In genomic region chr19:41296323-41296935, GRCh38 we compare ENCODE assay signal across 11 cellular contexts. TPM values are rescaled to one million over a fixed set of nuclear protein-coding genes. Genes with fewer than 3 reads are reported as not detected.
DNase-seq lines count a peak whose midpoint lies in the region; ATAC-seq and TF ChIP-seq lines count a peak whose summit lies in the region.
"Had no signal": no experiment of that assay in that cellular context is flagged by ENCODE, and none has a peak within 500 bp of the region (broad histone marks: within the 10 kb centered on the region; RNA-seq: fewer than 3 reads in every experiment).

No MANE protein-coding gene starts in this region.

- 0 out of 2 replicates have a peak overlapping the region, but pooled peaks have one; percentile 7 for H3K4me3 ChIP-seq in DOHH2 (ENCODE audit: low read length)
- no peak overlapping the region for H3K4me3 ChIP-seq in OCI-LY7 (ENCODE audit: low read depth, low read length, poor library complexity, severe bottlenecking)
- no peak overlapping the region for H3K4me3 ChIP-seq in brain microvascular endothelial cell (ENCODE audit: low read depth, low read length)

- intact Hi-C loops in OCI-LY7 (cut with micrococcal nuclease; ENCODE audit: unreplicated experiment), result no loop called here

- DNase-seq in OCI-LY7 (ENCODE audit: low spot score), result no peak
- no peak for DNase-seq in endothelial cell (ENCODE audit: low spot score)
- DNase-seq in progenitor cell of endocrine pancreas (ENCODE audit: low spot score, unreplicated experiment), result no peak
- no peak for DNase-seq in brain microvascular endothelial cell
- no peak for DNase-seq in stimulated activated CD4-positive, alpha-beta T cell treated with anti-CD3 and anti-CD28 coated beads, Interleukin-2, amount 100 ng/mL, for 24 hours
- DNase-seq: anterior cingulate cortex, EL, NCI-H1436 treated with DMSO at 0.1 percent for 48 hours had no signal

- H3K9me3 Mint-ChIP-seq in endothelial cell (ENCODE audit: unreplicated experiment) (no peaks in the 10 kb centered on the region), progenitor cell of endocrine pancreas (ENCODE audit: low read depth) (no peaks in the 10 kb centered on the region)

- H3K4me2 ChIP-seq in DOHH2 (ENCODE audit: low read length), result peak overlapping the region; percentile 42
- H3K4me2 ChIP-seq in OCI-LY7 (ENCODE audit: low read length), result no peak overlapping the region

- peak overlapping the region; percentile 90 for H3K27ac Mint-ChIP-seq in endothelial cell (ENCODE audit: unreplicated experiment)
- peak overlapping the region; percentile 89 for H3K27ac Mint-ChIP-seq in progenitor cell of endocrine pancreas

- peaks cover 72% of the 10 kb centered on the region for H3K4me1 ChIP-seq in DOHH2 (ENCODE audit: control insufficient read depth, low read length)
- peaks cover 16% of the 10 kb centered on the region for H3K4me1 ChIP-seq in OCI-LY7 (ENCODE audit: insufficient read depth, low read length, poor library complexity, severe bottlenecking)

- H3K27me3 Mint-ChIP-seq in endothelial cell (ENCODE audit: unreplicated experiment) (no peaks in the 10 kb centered on the region), progenitor cell of endocrine pancreas (no peaks in the 10 kb centered on the region)

- TF ChIP-seq CTCF in DOHH2 (IDR thresholded peaks at IDR 0.05; ENCODE audit: low read depth, low read length, poor library complexity, severe bottlenecking) (no peak), OCI-LY7 (conservative IDR thresholded peaks at IDR 0.05; ENCODE audit: low read length) (no peak), endothelial cell (IDR thresholded peaks at IDR 0.05; ENCODE audit: unreplicated experiment) (no peak), progenitor cell of endocrine pancreas (IDR thresholded peaks at IDR 0.05; ENCODE audit: unreplicated experiment) (no peak), brain microvascular endothelial cell (IDR thresholded peaks at IDR 0.05; ENCODE audit: low read depth, low read length, missing control alignments) (no peak)

- no peaks in the 10 kb centered on the region for H3K9me2 ChIP-seq in DOHH2 (replicated peaks; ENCODE audit: control insufficient read depth, low read length)
- no peaks in the 10 kb centered on the region for H3K9me2 ChIP-seq in OCI-LY7 (ENCODE audit: insufficient read depth, low read length)

- no TSS peak for BruUV-seq in OCI-LY7 (replicated peaks; lab: Mats Ljungman, UMichigan)

- H3K4me1 Mint-ChIP-seq in endothelial cell (ENCODE audit: unreplicated experiment), result peaks cover 32% of the 10 kb centered on the region
- H3K4me1 Mint-ChIP-seq in progenitor cell of endocrine pancreas (ENCODE audit: low read depth), result peaks cover 26% of the 10 kb centered on the region

- H3K27me3 ChIP-seq in DOHH2 (ENCODE audit: control insufficient read depth, low read length), result no peaks in the 10 kb centered on the region
- no peaks in the 10 kb centered on the region for H3K27me3 ChIP-seq in brain microvascular endothelial cell (replicated peaks)

- CTCF ChIA-PET in OCI-LY7 (lab: Charles Lee; ENCODE audit: unreplicated experiment), result no interaction called here

- no peaks in the 10 kb centered on the region for H3K9me3 ChIP-seq in DOHH2 (ENCODE audit: control insufficient read depth, insufficient read depth, low read length)
- no peaks in the 10 kb centered on the region for H3K9me3 ChIP-seq in OCI-LY7 (ENCODE audit: low read length)

- H3K4me3 Mint-ChIP-seq in endothelial cell (ENCODE audit: unreplicated experiment), result no peak overlapping the region
- H3K4me3 Mint-ChIP-seq in progenitor cell of endocrine pancreas (ENCODE audit: low read depth), result no peak overlapping the region

- no peaks in the 10 kb centered on the region for H4K20me1 ChIP-seq in DOHH2 (ENCODE audit: control insufficient read depth, insufficient read depth, low read depth, low read length)
- no peaks in the 10 kb centered on the region for H4K20me1 ChIP-seq in OCI-LY7 (ENCODE audit: insufficient read depth, low read length)

- H3K36me3 Mint-ChIP-seq in endothelial cell (ENCODE audit: low read depth, unreplicated experiment) (peaks cover 81% of the 10 kb centered on the region), progenitor cell of endocrine pancreas (ENCODE audit: insufficient read depth) (peaks cover 44% of the 10 kb centered on the region)

- H3F3A ChIP-seq in DOHH2 (ENCODE audit: control insufficient read depth, insufficient read depth), result peaks cover 9% of the 10 kb centered on the region

- in situ Hi-C loops in brain microvascular endothelial cell (cut with HindIII; ENCODE audit: low pct_ligation_motif_present, low sequenced_read_pairs), result no loop called here

- H3K79me2 ChIP-seq in DOHH2 (ENCODE audit: control insufficient read depth, low read length) (peaks cover 21% of the 10 kb centered on the region), OCI-LY7 (ENCODE audit: insufficient read depth, low read depth, low read length) (no peaks in the 10 kb centered on the region)

- POLR2A ChIA-PET in OCI-LY7 (lab: Charles Lee), result no interaction called here

- H2AFZ ChIP-seq in OCI-LY7 (ENCODE audit: low read length), result no peak overlapping the region

- H3K27ac ChIP-seq in DOHH2 (ENCODE audit: low read depth, low read length) (peak overlapping the region; percentile 52), OCI-LY7 (ENCODE audit: low read depth, low read length, poor library complexity, severe bottlenecking) (peak overlapping the region; percentile 14), brain microvascular endothelial cell (no peak overlapping the region)

- H3K36me3 ChIP-seq in DOHH2 (ENCODE audit: control insufficient read depth, low read length) (peaks cover 100% of the 10 kb centered on the region), OCI-LY7 (ENCODE audit: insufficient read depth, low read length) (peaks cover 100% of the 10 kb centered on the region), brain microvascular endothelial cell (replicated peaks) (peaks cover 92% of the 10 kb centered on the region)

- no peak for ATAC-seq in GM19455 (IDR thresholded peaks at IDR 0.05; ENCODE audit: unreplicated experiment)
- no peak for ATAC-seq in GM18517 (IDR thresholded peaks at IDR 0.05; ENCODE audit: unreplicated experiment)

RNA-seq across cellular contexts. Expression of gene CCDC97, which starts 13.5 kb away (rescaled TPM):
- total RNA-seq in OCI-LY7 (2014; rRNA removed; shearing (Covaris generic)), result 14.4 and 15.0 TPM in 2 replicates
- 35.0 and 36.6 TPM in 2 replicates for total RNA-seq in OCI-LY7 (2022)
- 28.6 TPM for total RNA-seq in endothelial cell (ENCODE audit: unreplicated experiment)
- 44.9 and 46.5 TPM in 2 replicates for total RNA-seq in progenitor cell of endocrine pancreas

RNA-seq across cellular contexts. Expression of gene HNRNPUL1, which starts 32.3 kb away (rescaled TPM):
- 194 and 200 TPM in 2 replicates for total RNA-seq in OCI-LY7 (2014; rRNA removed; shearing (Covaris generic))
- 360 and 377 TPM in 2 replicates for total RNA-seq in OCI-LY7 (2022)
- total RNA-seq in endothelial cell (ENCODE audit: unreplicated experiment), result 259 TPM
- total RNA-seq in progenitor cell of endocrine pancreas, result 256 and 259 TPM in 2 replicates

RNA-seq across cellular contexts. Expression of gene TGFB1, which starts 57.3 kb away (rescaled TPM):
- 10.9 and 15.5 TPM in 2 replicates for total RNA-seq in OCI-LY7 (2014; rRNA removed; shearing (Covaris generic))
- 69.9 and 88.8 TPM in 2 replicates for total RNA-seq in OCI-LY7 (2022)
- total RNA-seq in endothelial cell (ENCODE audit: unreplicated experiment), result 193 TPM
- total RNA-seq in progenitor cell of endocrine pancreas, result 4.3 and 5.5 TPM in 2 replicates
